17 cellular contexts compared by ENCODE assay signal in genomic region chr6:33139596-33140206, GRCh38. TPM values are rescaled to one million over a fixed set of nuclear protein-coding genes. Genes with fewer than 3 reads are reported as not detected.
DNase-seq lines count a peak whose midpoint lies in the region; ATAC-seq, FAIRE-seq and TF ChIP-seq lines count a peak whose summit lies in the region.
"Had no signal": no experiment of that assay in that cellular context is flagged by ENCODE, and none has a peak within 500 bp of the region (broad histone marks: within the 10 kb centered on the region; RNA-seq: fewer than 3 reads in every experiment).

No MANE protein-coding gene starts in this region.

- H3K4me1 ChIP-seq in IMR-90 (ENCODE audit: control insufficient read depth, insufficient read depth, low read length) (no peaks in the 10 kb centered on the region), K562 (replicated peaks in 1 of 2; ENCODE audit: control insufficient read depth in 2 of 2, insufficient read depth in 2 of 2, low read length in 2 of 2) (no peaks in the 10 kb centered on the region), neural progenitor cell (no peaks in the 10 kb centered on the region), upper lobe of right lung (no peaks in the 10 kb centered on the region)
- H3K4me1 ChIP-seq: A549, BE2C, HAP-1 had no signal

- H3K27me3 Mint-ChIP-seq in neural progenitor cell (ENCODE audit: insufficient read depth, low read depth): peaks cover 8% of the 10 kb centered on the region
- H3K27me3 Mint-ChIP-seq in activated T-helper 17 cell treated with anti-CD3 and anti-CD28 coated beads, Interleukin-2, amount 50 U/mL, for 72 hours: peaks cover 29% of the 10 kb centered on the region

- H3K27ac Mint-ChIP-seq in neural progenitor cell: no peak overlapping the region
- H3K27ac Mint-ChIP-seq in activated T-helper 17 cell treated with anti-CD3 and anti-CD28 coated beads, Interleukin-2, amount 50 U/mL, for 72 hours: no peak overlapping the region
- H3K27ac Mint-ChIP-seq: CD4-positive, alpha-beta memory T cell; GM23338; HFFc6; IgD-negative memory B cell had no signal

- no peaks in the 10 kb centered on the region for H4K20me1 ChIP-seq in IMR-90 (ENCODE audit: insufficient read depth, low read length)
- no peaks in the 10 kb centered on the region for H4K20me1 ChIP-seq in K562 (replicated peaks; ENCODE audit: control insufficient read depth, insufficient read depth, low read length)
- H4K20me1 ChIP-seq in neural progenitor cell (ENCODE audit: low read depth): no peaks in the 10 kb centered on the region

- H3K36me3 ChIP-seq in IMR-90 (ENCODE audit: control insufficient read depth, insufficient read depth, low read length): no peaks in the 10 kb centered on the region
- no peaks in the 10 kb centered on the region for H3K36me3 ChIP-seq in K562 (ENCODE audit: control insufficient read depth, insufficient read depth, low read length)
- H3K36me3 ChIP-seq in neural progenitor cell: no peaks in the 10 kb centered on the region
- H3K36me3 ChIP-seq in upper lobe of right lung: no peaks in the 10 kb centered on the region
- H3K36me3 ChIP-seq: BE2C, HAP-1 had no signal

- H3K9ac ChIP-seq in IMR-90 (ENCODE audit: low read depth, low read length) (no peak overlapping the region), K562 (ENCODE audit: insufficient read depth in 1 of 2, low read depth in 2 of 2, low read length in 2 of 2) (no peak overlapping the region), neural progenitor cell (no peak overlapping the region)

- H2AFZ ChIP-seq in IMR-90 (replicated peaks; ENCODE audit: low read length, poor library complexity) (no peak overlapping the region), K562 (ENCODE audit: low read depth, low read length) (no peak overlapping the region), neural progenitor cell (replicated peaks) (peak overlapping the region; percentile 34)
- H2AFZ ChIP-seq: GM23338 had no signal

- H3K9me3 ChIP-seq in IMR-90 (ENCODE audit: control insufficient read depth, insufficient read depth, low read length) (peaks cover 5% of the 10 kb centered on the region; the same call in 1 of the 2 replicates), K562 (replicated peaks; ENCODE audit: control insufficient read depth, insufficient read depth, low read depth, low read length) (no peaks in the 10 kb centered on the region), neural progenitor cell (ENCODE audit: low read depth) (no peaks in the 10 kb centered on the region), upper lobe of right lung (no peaks in the 10 kb centered on the region)
- H3K9me3 ChIP-seq: A549, BE2C, HAP-1 had no signal

- H3K27me3 ChIP-seq in IMR-90 (ENCODE audit: control insufficient read depth, insufficient read depth, low read length) (peaks cover 38% of the 10 kb centered on the region), K562 (ENCODE audit: control insufficient read depth in 2 of 2, insufficient read depth in 2 of 2, low read length in 2 of 2) (peaks cover 16 to 23% of the 10 kb centered on the region in 2 experiments; a peak in 4 of 5 replicates), neural progenitor cell (no peaks in the 10 kb centered on the region), upper lobe of right lung (peaks cover 7% of the 10 kb centered on the region)

- CTCF ChIA-PET in IMR-90 (lab: Yijun Ruan, JAX): no interaction called here
- CTCF ChIA-PET in K562 (lab: Yijun Ruan, JAX; ENCODE audit: low intra/inter-chr PET ratio): interaction anchor here (0.6 kb wide), 1 partner anchor 31 kb away, joined by 3 read pairs; no protein-coding TSS in a partner anchor

- no peak overlapping the region for H2BK20ac ChIP-seq in IMR-90 (ENCODE audit: low read depth, low read length)

- no peak overlapping the region for H3K23ac ChIP-seq in IMR-90 (ENCODE audit: low read depth, low read length)

- H3K14ac ChIP-seq in IMR-90 (replicated peaks; ENCODE audit: low read depth, low read length): no peak overlapping the region

- H3K27ac ChIP-seq in IMR-90 (ENCODE audit: insufficient read depth, low read length) (no peak overlapping the region), K562 (ENCODE audit: extremely low read depth, low read depth, low read length) (no peak overlapping the region), neural progenitor cell (no peak overlapping the region), upper lobe of right lung (no peak overlapping the region)
- H3K27ac ChIP-seq: A549, C4-2B had no signal

- POLR2A ChIA-PET in IMR-90 (lab: Charles Lee; ENCODE audit: unreplicated experiment): interaction anchor here (0.5 kb wide), 1 partner anchor 59 kb away, joined by 3 read pairs; no protein-coding TSS in a partner anchor
- POLR2A ChIA-PET in K562 (lab: Yijun Ruan, JAX): interaction anchor here (0.7 kb wide), 1 partner anchor 58 kb away, joined by 3 read pairs; no protein-coding TSS in a partner anchor

- no peaks in the 10 kb centered on the region for H3K36me3 Mint-ChIP-seq in neural progenitor cell
- no peaks in the 10 kb centered on the region for H3K36me3 Mint-ChIP-seq in activated T-helper 17 cell treated with anti-CD3 and anti-CD28 coated beads, Interleukin-2, amount 50 U/mL, for 72 hours (ENCODE audit: low read depth)
- H3K36me3 Mint-ChIP-seq: CD4-positive, alpha-beta memory T cell had no signal

- no peak overlapping the region for H4K5ac ChIP-seq in IMR-90 (ENCODE audit: low read depth, low read length)

- H2BK5ac ChIP-seq in IMR-90 (ENCODE audit: low read depth, low read length, poor library complexity, severe bottlenecking): no peak overlapping the region

- no peak for TF ChIP-seq RAD21 in IMR-90 (IDR thresholded peaks at IDR 0.05; ENCODE audit: low read length)
- no peak for TF ChIP-seq RAD21 in K562 (CRISPR knock-in tag; conservative IDR thresholded peaks at IDR 0.05 in 1 of 2, IDR thresholded peaks at IDR 0.05 in 1 of 2)

- H2AK9ac ChIP-seq in IMR-90 (replicated peaks; ENCODE audit: low read depth, low read length, poor library complexity): no peak overlapping the region

- H3K79me2 ChIP-seq in K562 (ENCODE audit: control insufficient read depth, insufficient read depth, low read length): no peaks in the 10 kb centered on the region
- H3K79me2 ChIP-seq in neural progenitor cell (ENCODE audit: low read depth): no peaks in the 10 kb centered on the region

- H3K4ac ChIP-seq in IMR-90 (ENCODE audit: low read depth, low read length): no peak overlapping the region

- no peaks in the 10 kb centered on the region for H3K9me3 Mint-ChIP-seq in neural progenitor cell
- H3K9me3 Mint-ChIP-seq in activated T-helper 17 cell treated with anti-CD3 and anti-CD28 coated beads, Interleukin-2, amount 50 U/mL, for 72 hours: no peaks in the 10 kb centered on the region
- H3K9me3 Mint-ChIP-seq: HFFc6, IgD-negative memory B cell had no signal

- H4K91ac ChIP-seq in IMR-90 (ENCODE audit: insufficient read depth, low read depth, low read length): no peak overlapping the region

- no TSS peak for BruUV-seq in IMR-90 (replicated peaks; lab: Mats Ljungman, UMichigan)
- no TSS peak for BruUV-seq in K562 (replicated peaks; lab: Mats Ljungman, UMichigan)

- H3K9me1 ChIP-seq in IMR-90 (ENCODE audit: insufficient read depth, low read length) (no peaks in the 10 kb centered on the region), K562 (ENCODE audit: control insufficient read depth, insufficient read depth, low read length) (no peaks in the 10 kb centered on the region)

- TF ChIP-seq CTCF in IMR-90 (conservative IDR thresholded peaks at IDR 0.05; ENCODE audit: low read depth, low read length) (no peak), LNCaP clone FGC (IDR thresholded peaks at IDR 0.05; ENCODE audit: control insufficient read depth, extremely low read depth, insufficient read depth) (no peak), K562 (IDR thresholded peaks at IDR 0.05 in 2 of 3, conservative IDR thresholded peaks at IDR 0.05 in 1 of 3; ENCODE audit: insufficient read depth in 2 of 3, low read depth in 1 of 3, low read length in 3 of 3) (no peak), neural progenitor cell (IDR thresholded peaks at IDR 0.05) (no peak), upper lobe of right lung (IDR thresholded peaks at IDR 0.05) (no peak)

- ATAC-seq in IMR-90 (ENCODE audit: low read depth) (no peak), K562 (no peak), upper lobe of right lung (no peak)
- no peak for ATAC-seq in activated T-helper 17 cell treated with anti-CD3 and anti-CD28 coated beads, Interleukin-2, amount 50 U/mL, for 72 hours (replicated peaks)
- ATAC-seq: A549, GM23338 had no signal

- dilution Hi-C loops in IMR-90 (cut with HindIII; ENCODE audit: low sequenced_read_pairs, unreplicated experiment): no loop called here

- TF ChIP-seq POLR2A in IMR-90 (IDR thresholded peaks at IDR 0.05; ENCODE audit: low read depth, low read length) (no peak), K562 (conservative IDR thresholded peaks at IDR 0.05) (no peak)

- in situ Hi-C loops in IMR-90 (cut with MboI; ENCODE audit: low sequenced_read_pairs) (no loop called here), K562 (cut with MboI) (no loop called here)

- H3K56ac ChIP-seq in IMR-90 (ENCODE audit: extremely low read depth, insufficient read depth, low read length): no peak overlapping the region

- peaks cover 4% of the 10 kb centered on the region for H3K4me1 Mint-ChIP-seq in neural progenitor cell
- no peaks in the 10 kb centered on the region for H3K4me1 Mint-ChIP-seq in activated T-helper 17 cell treated with anti-CD3 and anti-CD28 coated beads, Interleukin-2, amount 50 U/mL, for 72 hours

- intact Hi-C loops in IMR-90 (cut with micrococcal nuclease): no loop called here
- intact Hi-C loops in K562 (cut with micrococcal nuclease): no loop called here
- intact Hi-C loops in posterior cingulate gyrus (cut with DNase I): loop anchor here (10.0 kb wide), 1 partner anchor 255 kb away; no protein-coding TSS in a partner anchor
- intact Hi-C loops in upper lobe of right lung (cut with DNase I): no loop called here

- no peak for FAIRE-seq in K562 (lab: Jason Lieb, UNC)
- FAIRE-seq: A549, GM12891 had no signal

- no peak for TF ChIP-seq EP300 in K562 (IDR thresholded peaks at IDR 0.05; ENCODE audit: low read length)

- H2BK15ac ChIP-seq in IMR-90 (ENCODE audit: low read depth, low read length): no peak overlapping the region

- no peak overlapping the region for H2AK5ac ChIP-seq in IMR-90 (ENCODE audit: low read depth, low read length)

- no peak overlapping the region for H3K4me3 Mint-ChIP-seq in neural progenitor cell
- H3K4me3 Mint-ChIP-seq in activated T-helper 17 cell treated with anti-CD3 and anti-CD28 coated beads, Interleukin-2, amount 50 U/mL, for 72 hours: no peak overlapping the region
- H3K4me3 Mint-ChIP-seq: CD4-positive, alpha-beta memory T cell; GM23338; HFFc6; IgD-negative memory B cell had no signal

- H4K8ac ChIP-seq in IMR-90 (ENCODE audit: low read depth in 2 of 2, low read length in 2 of 2): no peak overlapping the region

- no peaks in the 10 kb centered on the region for H3F3A ChIP-seq in neural progenitor cell (ENCODE audit: low read depth)

- H2BK120ac ChIP-seq in IMR-90 (ENCODE audit: low read depth, low read length): no peak overlapping the region

- no peak for DNase-seq in IMR-90
- no peak for DNase-seq in LNCaP clone FGC (ENCODE audit: low read depth)
- DNase-seq in K562 (ENCODE audit: extremely low read depth in 1 of 4, low spot score in 3 of 4): no peak
- DNase-seq in neural progenitor cell (ENCODE audit: low spot score): no peak
- no peak for DNase-seq in posterior cingulate gyrus
- DNase-seq in upper lobe of right lung: no peak
- DNase-seq: BE2C; CD4-positive, alpha-beta memory T cell; DMS79; HFFc6 had no signal

- H3K79me1 ChIP-seq in IMR-90 (ENCODE audit: low read depth in 1 of 2, low read length in 2 of 2): no peaks in the 10 kb centered on the region

- H3K4me3 ChIP-seq in IMR-90 (ENCODE audit: insufficient read depth, low read depth, low read length) (no peak overlapping the region), LNCaP clone FGC (ENCODE audit: low read depth, low read length) (0 out of 2 replicates have a peak overlapping the region, but pooled peaks have one; percentile 6), K562 (no peak overlapping the region), neural progenitor cell (no peak overlapping the region), upper lobe of right lung (no peak overlapping the region)
- H3K4me3 ChIP-seq: A549, GM23338, HAP-1 had no signal

- H3K18ac ChIP-seq in IMR-90 (ENCODE audit: low read depth, low read length): no peak overlapping the region

- H3K4me2 ChIP-seq in IMR-90 (ENCODE audit: low read depth, low read length): no peak overlapping the region
- H3K4me2 ChIP-seq in K562 (ENCODE audit: insufficient read depth, low read length): no peak overlapping the region
- H3K4me2 ChIP-seq in neural progenitor cell: no peak overlapping the region
- H3K4me2 ChIP-seq: A549, GM23338 had no signal

- no CpG with 5 or more reads among the region's 8 CpGs for WGBS in IMR-90 (ENCODE audit: extremely low coverage in 2 of 2, insufficient read length in 1 of 2), 2 experiments
- 7% methylated on average over 8 of the region's 8 CpGs for WGBS in K562 (ENCODE audit: insufficient coverage, low coverage, missing lambda C conversion rate)

RNA-seq across cellular contexts. Expression of gene COL11A2, which starts 52.6 kb away (rescaled TPM):
- total RNA-seq in IMR-90 (2012; rRNA removed) (under 0.01 TPM in 2 replicates), K562 (2014; rRNA removed) (0.05 and 0.37 TPM in 2 replicates), K562 (2014; rRNA removed; fragmentation: Illumina TruSeq; extraction: Trizol) (0.04 TPM in 1 of 2 replicates, not detected in the other), K562 (2015; rRNA removed; fragmentation: Illumina TruSeq; extraction: Trizol) (0.15 and 0.22 TPM in 2 replicates), K562 (2021) (0.16 and 0.35 TPM in 2 replicates), neural progenitor cell (ENCODE audit: low replicate concordance) (0.49 and 0.99 TPM in 2 replicates), upper lobe of right lung (1.2 TPM)
- polyA plus RNA-seq in IMR-90 (2012; rRNA removed) (0.38 and 0.52 TPM in 2 replicates), K562 (2011; rRNA removed) (0.13 and 0.61 TPM in 2 replicates), K562 (2014; fragmentation: Illumina TruSeq; extraction: Trizol) (0.06 and 0.11 TPM in 2 replicates), K562 (2014; fragmentation: Nextera tagmentation; extraction: Ambion mirVana) (under 1 TPM in 1 of 2 experiments, not detected in 1; 0.04 TPM), K562 (2014; rRNA removed) (0.19 and 0.32 TPM in 2 replicates)
- 0.12 and 0.30 TPM in 2 replicates for polyA plus RNA-seq in IMR-90 (2012; cell fraction: cytosol; rRNA removed)
- 5.5 and 8.0 TPM in 2 replicates for polyA plus RNA-seq in IMR-90 (2012; cell fraction: nucleus; rRNA removed; ENCODE audit: low replicate concordance)
- 0.30 and 2.2 TPM in 2 replicates for total RNA-seq in K562 (2011; cell fraction: chromatin; rRNA removed; ENCODE audit: low replicate concordance)
- total RNA-seq in K562 (2011; cell fraction: nucleolus; rRNA removed): 0.83 and 1.1 TPM in 2 replicates
- total RNA-seq in K562 (2011; cell fraction: nucleoplasm; rRNA removed): 0.92 and 0.95 TPM in 2 replicates
- polyA plus RNA-seq in K562 (2011; cell fraction: cytosol; rRNA removed): 0.13 and 0.15 TPM in 2 replicates
- 2.1 and 3.4 TPM in 2 replicates for polyA plus RNA-seq in K562 (2011; cell fraction: nucleus; rRNA removed)
- 0.26 and 1.00 TPM in 2 replicates for polyA plus RNA-seq in K562 (2012)
- not detected in 2 replicates for polyA minus RNA-seq in K562 (2011; rRNA and poly(A)+ RNA removed)
- not detected in 2 replicates for polyA minus RNA-seq in K562 (2011; cell fraction: cytosol; rRNA and poly(A)+ RNA removed)
- polyA minus RNA-seq in K562 (2011; cell fraction: nucleus; rRNA and poly(A)+ RNA removed): 0.27 and 0.89 TPM in 2 replicates
- 1 to 10 TPM; 1.2 to 3.3 TPM for total RNA-seq in activated T-helper 17 cell treated with anti-CD3 and anti-CD28 coated beads, Interleukin-2, amount 50 U/mL, for 72 hours
- polyA plus RNA-seq: IgD-negative memory B cell had no signal
